1 cellular context compared by ENCODE assay signal in genomic region chr9:35646583-35647265, GRCh38.
TF ChIP-seq lines count a peak whose summit lies in the region.

No MANE protein-coding gene starts in this region.

TF ChIP-seq in GM12878, 131 proteins besides CTCF, POLR2A, EP300 and RAD21 (continued from another document):
- TF ChIP-seq ZBTB4 (CRISPR knock-in tag; IDR thresholded peaks at IDR 0.05) = no peak
- 0 out of 4 replicates have a peak, but pooled peaks of 1 of the 2 experiments have one; percentile 28 for TF ChIP-seq SRF (IDR thresholded peaks at IDR 0.05; ENCODE audit: low read depth in 2 of 2, low read length in 2 of 2)
- peak; percentile 68 for TF ChIP-seq NBN (IDR thresholded peaks at IDR 0.05)
- TF ChIP-seq TAF1 (IDR thresholded peaks at IDR 0.05; ENCODE audit: borderline replicate concordance, low read depth, low read length) = peak; percentile 39; the same call in 1 of the 2 replicates
- peak; percentile 60; the same call in 1 of the 2 replicates for TF ChIP-seq ZBTB40 (IDR thresholded peaks at IDR 0.05; ENCODE audit: borderline replicate concordance)
- TF ChIP-seq ASH2L (IDR thresholded peaks at IDR 0.05; ENCODE audit: borderline replicate concordance, low read depth) = no peak
- TF ChIP-seq SMAD5 (IDR thresholded peaks at IDR 0.05; ENCODE audit: low read depth) = peak; percentile 75; the same call in 1 of the 2 replicates
- no peak for TF ChIP-seq STAT1 (conservative IDR thresholded peaks at IDR 0.05)
- no peak for TF ChIP-seq ZSCAN29 (IDR thresholded peaks at IDR 0.05)
- no peak for TF ChIP-seq RBBP5 (conservative IDR thresholded peaks at IDR 0.05)
- TF ChIP-seq RELA (IDR thresholded peaks at IDR 0.05; ENCODE audit: borderline replicate concordance, partially characterized antibody) = no peak
- TF ChIP-seq ESRRA (IDR thresholded peaks at IDR 0.05; ENCODE audit: low read length) = peak; percentile 48; the same call in 1 of the 2 replicates
- TF ChIP-seq HSF1 (IDR thresholded peaks at IDR 0.05; ENCODE audit: low read depth, low read length) = no peak
- TF ChIP-seq ZNF207 (IDR thresholded peaks at IDR 0.05; ENCODE audit: borderline replicate concordance) = no peak; the same call in 1 of the 2 replicates
- peak; percentile 88 for TF ChIP-seq LARP7 (IDR thresholded peaks at IDR 0.05)
- TF ChIP-seq MEF2B (IDR thresholded peaks at IDR 0.05; ENCODE audit: partially characterized antibody, poor library complexity, severe bottlenecking) = peak; percentile 29
- TF ChIP-seq MTA3 (IDR thresholded peaks at IDR 0.05; ENCODE audit: borderline replicate concordance, low read length) = no peak
- 0 out of 2 replicates have a peak, but pooled peaks have one; percentile 45 for TF ChIP-seq PAX5 (IDR thresholded peaks at IDR 0.05; ENCODE audit: borderline replicate concordance, low read depth, low read length)
- peak; percentile 63 for TF ChIP-seq NRF1 (conservative IDR thresholded peaks at IDR 0.05; ENCODE audit: low read depth, low read length)
- TF ChIP-seq HCFC1 (IDR thresholded peaks at IDR 0.05; ENCODE audit: low read length) = peak; percentile 91
- TF ChIP-seq ATF7 (IDR thresholded peaks at IDR 0.05; ENCODE audit: low read depth) = peak; percentile 21; the same call in 1 of the 2 replicates
- TF ChIP-seq SUPT20H (IDR thresholded peaks at IDR 0.05; ENCODE audit: borderline replicate concordance, control insufficient read depth, low read depth, low read length) = no peak
- TF ChIP-seq E2F8 (IDR thresholded peaks at IDR 0.05; ENCODE audit: low read depth, partially characterized antibody) = no peak
- TF ChIP-seq BACH1 (IDR thresholded peaks at IDR 0.05; ENCODE audit: borderline replicate concordance) = peak; percentile 83
- no peak for TF ChIP-seq ZZZ3 (IDR thresholded peaks at IDR 0.05; ENCODE audit: control insufficient read depth, insufficient read length, low read depth)
- TF ChIP-seq NR2F1 (conservative IDR thresholded peaks at IDR 0.05) = no peak
- TF ChIP-seq SREBF2 (IDR thresholded peaks at IDR 0.05; ENCODE audit: low read length) = no peak
- TF ChIP-seq POU2F2 (IDR thresholded peaks at IDR 0.05; ENCODE audit: borderline replicate concordance, low read depth, low read length) = peak; percentile 50; the same call in 1 of the 3 replicates
- peak; percentile 90 for TF ChIP-seq RB1 (IDR thresholded peaks at IDR 0.05; ENCODE audit: borderline replicate concordance)
- TF ChIP-seq MEF2A (IDR thresholded peaks at IDR 0.05; ENCODE audit: insufficient read depth, low read depth, low read length) = 0 out of 2 replicates have a peak, but pooled peaks have one; percentile 39
- TF ChIP-seq KAT2A (conservative IDR thresholded peaks at IDR 0.05; ENCODE audit: control insufficient read depth, low read depth, low read length) = no peak
- TF ChIP-seq ZNF217 (IDR thresholded peaks at IDR 0.05) = no peak
- TF ChIP-seq DPF2 (IDR thresholded peaks at IDR 0.05) = peak; percentile 79
- TF ChIP-seq SIX5 (IDR thresholded peaks at IDR 0.05; ENCODE audit: low read depth, low read length, severe bottlenecking) = peak; percentile 80
- TF ChIP-seq CREM (IDR thresholded peaks at IDR 0.05; ENCODE audit: low read depth) = peak; percentile 64; the same call in 1 of the 2 replicates
- TF ChIP-seq SMC3 (IDR thresholded peaks at IDR 0.05; ENCODE audit: borderline replicate concordance, low read length) = peak; percentile 58
- TF ChIP-seq TARDBP (IDR thresholded peaks at IDR 0.05; ENCODE audit: borderline replicate concordance) = peak; percentile 35; the same call in 1 of the 2 replicates
- TF ChIP-seq ATF3 (IDR thresholded peaks at IDR 0.05; ENCODE audit: borderline replicate concordance, extremely low read depth, low read depth, low read length) = peak; percentile 22; the same call in 1 of the 2 replicates
